Comparison of ENCODE assay signal across 8 cellular contexts in the genomic region with DNA sequence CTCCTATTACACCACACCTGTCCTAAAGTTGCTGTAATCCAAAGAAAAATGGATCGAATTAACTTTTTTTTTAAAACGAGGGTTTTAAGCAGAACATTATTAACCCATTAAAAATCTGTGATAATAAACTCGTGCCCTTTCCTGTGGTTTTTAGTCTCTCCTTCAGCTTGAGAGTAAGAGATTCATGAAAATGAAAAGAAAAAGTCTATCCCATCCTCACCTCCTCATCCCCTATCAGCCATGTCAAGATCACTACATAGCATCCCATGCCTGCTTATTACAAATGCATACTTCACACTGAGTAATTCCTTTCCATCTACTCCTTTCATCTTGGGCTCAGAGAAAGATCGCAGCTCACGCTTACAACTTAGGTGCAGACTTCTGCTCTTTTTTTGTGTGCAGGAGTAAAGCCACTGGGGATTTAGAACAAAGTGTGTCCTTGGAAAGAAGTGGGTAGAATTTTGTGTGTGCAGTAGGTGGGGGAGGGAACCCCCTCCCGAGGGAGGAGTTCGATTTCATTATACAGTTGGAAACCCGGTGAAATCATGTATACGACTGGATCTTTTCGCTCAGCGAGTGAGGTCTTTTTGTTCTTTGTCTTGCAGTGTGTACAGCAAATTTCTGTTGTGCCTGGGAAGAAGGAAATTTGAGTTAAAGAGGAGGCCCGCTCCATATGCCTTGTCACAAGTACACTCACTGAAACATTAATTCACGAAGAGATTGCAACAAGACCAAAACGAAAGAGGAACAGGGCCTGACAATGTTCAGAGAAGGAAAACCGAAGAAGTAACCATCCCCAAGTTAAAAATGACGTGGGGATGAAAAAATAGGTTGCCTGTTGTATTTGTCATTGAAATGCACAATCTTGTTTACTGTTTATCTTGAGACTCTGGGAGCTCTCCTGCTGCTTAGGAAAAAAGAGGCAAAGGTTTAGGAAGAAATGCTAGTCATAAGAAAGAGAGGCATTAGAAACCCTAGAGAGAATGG.
DNase-seq lines count a peak whose midpoint lies in the region; ATAC-seq and TF ChIP-seq lines count a peak whose summit lies in the region.

No MANE protein-coding gene starts in this region.

- 59 to 69% methylated on average over 16 of the region's 16 CpGs for WGBS in aorta, 2 donors

- no peak for TF ChIP-seq RAD21 in HCT116 (IDR thresholded peaks at IDR 0.05; ENCODE audit: low read depth)

- POLR2A ChIA-PET in HCT116 (lab: Charles Lee) = no interaction called here

- no peak overlapping the region for H3K9ac ChIP-seq in HCT116 (ENCODE audit: low read length)

- no peaks in the 10 kb centered on the region for H3K27me3 Mint-ChIP-seq in chondrocyte (ENCODE audit: low read depth)

- H3K27ac ChIP-seq in HCT116 (ENCODE audit: low read depth, low read length) (no peak overlapping the region), osteoblast (ENCODE audit: low read depth, low read length) (peak overlapping the region; percentile 84), aorta (ENCODE audit: low read depth in 1 of 2, low read length in 2 of 2) (no peak overlapping the region)

- CTCF ChIA-PET in HCT116 (lab: Charles Lee) = no interaction called here

- RAD21 ChIA-PET in HCT116 (lab: Charles Lee; ENCODE audit: low non-redundant PET in 1 of 2, low total read pairs in 2 of 2, uncharacterized antibody in 2 of 2, unreplicated experiment in 2 of 2) = no interaction called here

- H3K36me3 Mint-ChIP-seq in chondrocyte (ENCODE audit: low read depth) = no peaks in the 10 kb centered on the region

- H2AFZ ChIP-seq in HCT116 (ENCODE audit: low read depth, low read length, poor library complexity, severe bottlenecking) (peak overlapping the region; percentile 56), osteoblast (ENCODE audit: low read length) (peak overlapping the region; percentile 85)

- H3K4me1 ChIP-seq in HCT116 (ENCODE audit: control insufficient read depth in 1 of 2, insufficient read depth in 2 of 2, low read length in 2 of 2) (peaks cover 5 to 33% of the 10 kb centered on the region in 2 experiments; a peak in 2 of 4 replicates), osteoblast (ENCODE audit: insufficient read depth, low read length) (peaks cover 51% of the 10 kb centered on the region), aorta (ENCODE audit: control insufficient read depth in 1 of 2, insufficient read depth in 2 of 2, low read length in 2 of 2) (no peaks in the 10 kb centered on the region)

- intact Hi-C loops in HCT116 (cut with micrococcal nuclease) = loop anchor here (5.0 kb wide), 1 partner anchor 98 kb away; no protein-coding TSS in a partner anchor
- intact Hi-C loops in aorta (cut with DNase I) = no loop called here
- intact Hi-C loops in posterior vena cava (cut with DNase I) = no loop called here

- H3K27me3 ChIP-seq in HCT116 (ENCODE audit: insufficient read depth, low read length) (no peaks in the 10 kb centered on the region), osteoblast (ENCODE audit: insufficient read depth, low read length) (no peaks in the 10 kb centered on the region), aorta (ENCODE audit: control insufficient read depth in 1 of 2, insufficient read depth in 2 of 2, low read length in 1 of 2) (no peaks in the 10 kb centered on the region)

- TF ChIP-seq CTCF in HCT116 (IDR thresholded peaks at IDR 0.05 in 2 of 3, conservative IDR thresholded peaks at IDR 0.05 in 1 of 3; ENCODE audit: borderline replicate concordance in 1 of 3, insufficient read depth in 1 of 3, low read depth in 2 of 3, low read length in 2 of 3) (no peak), chondrocyte (IDR thresholded peaks at IDR 0.05) (no peak), osteoblast (IDR thresholded peaks at IDR 0.05; ENCODE audit: extremely low read depth, low read depth, low read length) (no peak)

- no peak overlapping the region for H3K4me2 ChIP-seq in HCT116 (ENCODE audit: low read length)
- H3K4me2 ChIP-seq in osteoblast (ENCODE audit: insufficient read depth, low read length) = peak overlapping the region; percentile 77

- DNase-seq in HCT116 (ENCODE audit: low read depth, low spot score) (no peak), NCI-H82 (lab: John Stamatoyannopoulos, UW) (peak; percentile 63), chondrocyte (ENCODE audit: low spot score) (no peak), osteoblast (ENCODE audit: insufficient read length, low spot score, missing footprints) (no peak), aorta (no peak), HuH-7.5 (ENCODE audit: low spot score) (no peak), posterior vena cava (ENCODE audit: low spot score) (no peak)

- ATAC-seq in HCT116 (no peak), aorta (ENCODE audit: low FRiP score) (no peak)

- H3K9me2 ChIP-seq in HCT116 (ENCODE audit: insufficient read depth) = no peaks in the 10 kb centered on the region

- peak overlapping the region; percentile 76 for H3K4me3 ChIP-seq in GM08714 (ENCODE audit: low read length)
- no peak overlapping the region for H3K4me3 ChIP-seq in HCT116 (replicated peaks in 1 of 2; ENCODE audit: low read depth in 1 of 2, low read length in 2 of 2)
- peak overlapping the region; percentile 54 for H3K4me3 ChIP-seq in osteoblast (ENCODE audit: insufficient read depth, low read length)
- H3K4me3 ChIP-seq in aorta (ENCODE audit: low read length in 2 of 2) = no peak overlapping the region

- H3K36me3 ChIP-seq in HCT116 (ENCODE audit: control insufficient read depth in 1 of 2, insufficient read depth in 2 of 2, low read length in 2 of 2) (no peaks in the 10 kb centered on the region), osteoblast (ENCODE audit: insufficient read depth, low read length) (no peaks in the 10 kb centered on the region), aorta (ENCODE audit: control insufficient read depth in 1 of 2, insufficient read depth in 2 of 2, low read length in 1 of 2) (no peaks in the 10 kb centered on the region)

- H4K20me1 ChIP-seq in HCT116 (ENCODE audit: insufficient read depth) (no peaks in the 10 kb centered on the region), osteoblast (ENCODE audit: insufficient read depth, low read length) (no peaks in the 10 kb centered on the region)

- peak overlapping the region; percentile 94 for H3K27ac Mint-ChIP-seq in chondrocyte (ENCODE audit: unreplicated experiment)

- H3K4me1 Mint-ChIP-seq in chondrocyte (ENCODE audit: low read depth) = peaks cover 62% of the 10 kb centered on the region

- peak overlapping the region; percentile 64 for H3K4me3 Mint-ChIP-seq in chondrocyte (ENCODE audit: unreplicated experiment)

- TF ChIP-seq POLR2A in HCT116 (IDR thresholded peaks at IDR 0.05; ENCODE audit: borderline replicate concordance, extremely low read depth, insufficient read depth, insufficient read length) = no peak

- no peaks in the 10 kb centered on the region for H3K9me3 Mint-ChIP-seq in chondrocyte (ENCODE audit: low read depth)

- no TSS peak for BruUV-seq in HCT116 (replicated peaks; lab: Mats Ljungman, UMichigan)

- H3K79me2 ChIP-seq in HCT116 (ENCODE audit: insufficient read depth, low read length) (no peaks in the 10 kb centered on the region), osteoblast (ENCODE audit: insufficient read depth, low read length) (no peaks in the 10 kb centered on the region)

- H3K9me3 ChIP-seq in HCT116 (ENCODE audit: control insufficient read depth in 1 of 2, insufficient read depth in 1 of 2, low read depth in 1 of 2, low read length in 2 of 2) = no peaks in the 10 kb centered on the region
- H3K9me3 ChIP-seq in osteoblast (ENCODE audit: low read depth, low read length) = no peaks in the 10 kb centered on the region
- peaks cover 1% of the 10 kb centered on the region for H3K9me3 ChIP-seq in aorta (ENCODE audit: control insufficient read depth, low read length)

TF ChIP-seq in HCT116, 20 proteins besides CTCF, POLR2A, EP300 and RAD21:
- TF ChIP-seq EZH2 (IDR thresholded peaks at IDR 0.05) (no peak), EZH2phosphoT487 (IDR thresholded peaks at IDR 0.05; ENCODE audit: borderline replicate concordance) (no peak), FOSL1 (IDR thresholded peaks at IDR 0.05; ENCODE audit: low read depth) (no peak), TCF7L2 (IDR thresholded peaks at IDR 0.05; ENCODE audit: borderline replicate concordance, extremely low read depth, insufficient read depth, insufficient read length) (no peak), ZFX (IDR thresholded peaks at IDR 0.05) (no peak), SP1 (IDR thresholded peaks at IDR 0.05; ENCODE audit: low read depth) (no peak), YY1 (IDR thresholded peaks at IDR 0.05; ENCODE audit: extremely low read depth, insufficient replicate concordance, low read depth, low read length) (no peak)
TF ChIP-seq in HCT116: peak in this region for 0.

Comparison
In these comparisons a context has a peak if more than half of its experiments do, and no peak if none do; other contexts are left out.
1. H3K4me3 ChIP-seq: peak in GM08714 (single experiment) and osteoblast (single experiment); none in HCT116 (0 of 2) and aorta (0 of 2).